ENCODE assay signal across 1 cellular context in genomic region chr2:102005449-102005848, GRCh38.
A peak's percentile ranks its signal among the peaks of the same experiment; 100 is the strongest.
TF ChIP-seq lines count a peak whose summit lies in the region.

No MANE protein-coding gene starts in this region.

TF ChIP-seq in K562, 482 proteins besides CTCF, POLR2A, EP300 and RAD21 (continued from another document):
- peak; percentile 60 for TF ChIP-seq TFE3 (CRISPR knock-in tag; IDR thresholded peaks at IDR 0.05)
- no peak for TF ChIP-seq PRPF4 (IDR thresholded peaks at IDR 0.05; ENCODE audit: insufficient read depth, low read depth, low read length, poor library complexity, severe bottlenecking)
- no peak for TF ChIP-seq ZKSCAN8 (CRISPR knock-in tag; IDR thresholded peaks at IDR 0.05)
- TF ChIP-seq E2F3 (CRISPR knock-in tag; IDR thresholded peaks at IDR 0.05) = no peak
- TF ChIP-seq SIN3A (IDR thresholded peaks at IDR 0.05; ENCODE audit: borderline replicate concordance in 2 of 2, control insufficient read depth in 1 of 2, low read depth in 2 of 2, low read length in 2 of 2) = no peak
- TF ChIP-seq E2F1 (CRISPR knock-in tag; IDR thresholded peaks at IDR 0.05) = no peak
